17 cellular contexts compared by ENCODE assay signal in the genomic region with DNA sequence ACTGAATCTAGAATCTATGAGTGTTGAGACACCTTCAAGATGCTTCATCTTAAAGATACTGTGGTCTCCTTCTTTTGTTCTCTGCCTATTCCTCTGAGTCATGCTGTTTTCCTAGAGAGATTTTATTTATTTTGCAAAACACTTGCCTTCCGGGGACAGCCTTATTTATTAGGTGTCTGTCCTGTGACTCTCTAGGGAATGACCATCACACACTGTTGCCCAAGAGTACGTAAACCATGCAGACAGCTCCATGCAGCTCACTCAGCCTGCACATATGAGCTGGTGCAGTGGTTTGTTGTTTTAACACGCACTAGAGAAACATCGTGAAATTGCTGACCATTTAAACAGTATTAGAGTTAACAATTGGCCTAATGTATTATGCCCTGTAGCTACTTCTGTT. TPM values are rescaled to one million over a fixed set of nuclear protein-coding genes. Genes with fewer than 3 reads are reported as not detected.
A peak's percentile ranks its signal among the peaks of the same experiment; 100 is the strongest.
DNase-seq lines count a peak whose midpoint lies in the region; ATAC-seq lines count a peak whose summit lies in the region.
"Had no signal": no experiment of that assay in that cellular context is flagged by ENCODE, and none has a peak within 500 bp of the region (broad histone marks: within the 10 kb centered on the region; RNA-seq: fewer than 3 reads in every experiment).

No MANE protein-coding gene starts in this region.

- DNase-seq in Caki2 (ENCODE audit: low read depth), result peak; percentile 71
- DNase-seq in M059J (ENCODE audit: low read depth), result peak; percentile 45
- DNase-seq in renal cortical epithelial cell (ENCODE audit: low read depth), result peak; percentile 61
- DNase-seq in DMS 273 treated with DMSO at 0.1 percent for 48 hours (lab: John Stamatoyannopoulos, UW), result no peak
- DNase-seq in mesenteric fat pad (ENCODE audit: low spot score), result no peak
- DNase-seq: AML-193; Caco-2; CD4-positive, alpha-beta T cell; DMS53; DND-41; EL; GM23248; HCEC 1CT had no signal

- no peak for ATAC-seq in GM18861 (IDR thresholded peaks at IDR 0.05; ENCODE audit: unreplicated experiment)
- ATAC-seq: A549, GM12878 had no signal

- in situ Hi-C loops in Caki2 (cut with HindIII; ENCODE audit: low pct_unique_long_range_greater_than_20kb, low sequenced_read_pairs), result no loop called here

RNA-seq across cellular contexts. Expression of a gene that starts 12.4 kb away (rescaled TPM):
- total RNA-seq in Caki2 (2014; rRNA removed; shearing (Covaris generic); ENCODE audit: low replicate concordance), result not detected in 2 replicates
- total RNA-seq in M059J (2014; rRNA removed; shearing (Covaris generic)), result 0.98 and 2.2 TPM in 2 replicates
- total RNA-seq in renal cortical epithelial cell, result not detected in 2 replicates
- 0.55 TPM for total RNA-seq in mesenteric fat pad
- total RNA-seq: Caco-2; CD4-positive, alpha-beta T cell; GM12878; GM23248; HT-29 had no signal

Comparison
In these comparisons a context has a peak if more than half of its experiments do, and no peak if none do; other contexts are left out.
1. DNase-seq: peak in Caki2 (single experiment), M059J (single experiment) and renal cortical epithelial cell (single experiment); none in DMS 273 treated with DMSO at 0.1 percent for 48 hours (single experiment) and mesenteric fat pad (single experiment).